Comparison of ENCODE assay signal across 32 cellular contexts in genomic region chrX:28584025-28584424, GRCh38. TPM values are rescaled to one million over a fixed set of nuclear protein-coding genes. Genes with fewer than 3 reads are reported as not detected.
"Had no signal": no experiment of that assay in that cellular context is flagged by ENCODE, and none has a peak within 500 bp of the region (broad histone marks: within the 10 kb centered on the region; RNA-seq: fewer than 3 reads in every experiment).

No MANE protein-coding gene starts in this region.

- H3K9me3 Mint-ChIP-seq: mesothelial cell of epicardium; natural killer cell treated with Interleukin-12 subunit alpha and Interleukin-12 subunit beta and Interleukin-15 and Interleukin-18, amount 100 ng/mL, for 72 hours; neural crest cell; stimulated activated memory B cell treated with anti-CD40 and anti-IgM and Interleukin-4, amounts not matched to agents 10 μg/mL and 1 μg/mL and 100 μg/mL, for 72 hours; stimulated activated naive CD8-positive, alpha-beta T cell treated with anti-CD3 and anti-CD28 coated beads, Interleukin-15, Interleukin-2, amounts not matched to agents 100 ng/mL and 50 ng/mL, for 24 hours had no signal

- H3K4me1 ChIP-seq: heart right ventricle, left lung, prostate gland, right atrium auricular region, spleen, suprapubic skin, transverse colon, upper lobe of right lung, uterus had no signal

- H3K4me3 Mint-ChIP-seq: mesothelial cell of epicardium; naive B cell; natural killer cell treated with Interleukin-12 subunit alpha and Interleukin-12 subunit beta and Interleukin-15 and Interleukin-18, amount 100 ng/mL, for 72 hours; stimulated activated memory B cell treated with anti-CD40 and anti-IgM and Interleukin-4, amounts not matched to agents 10 μg/mL and 1 μg/mL and 100 μg/mL, for 72 hours; stimulated activated naive CD8-positive, alpha-beta T cell treated with anti-CD3 and anti-CD28 coated beads, Interleukin-15, Interleukin-2, amounts not matched to agents 100 ng/mL and 50 ng/mL, for 24 hours had no signal

- H3K4me1 Mint-ChIP-seq: naive B cell; neural crest cell; stimulated activated memory B cell treated with anti-CD40 and anti-IgM and Interleukin-4, amounts not matched to agents 10 μg/mL and 1 μg/mL and 100 μg/mL, for 72 hours had no signal

- ATAC-seq: heart right ventricle; left cardiac atrium; left lung; mucosa of descending colon; natural killer cell treated with Interleukin-12 subunit alpha and Interleukin-12 subunit beta and Interleukin-15 and Interleukin-18, amount 100 ng/mL, for 72 hours; stimulated activated memory B cell treated with anti-CD40 and anti-IgM and Interleukin-4, amounts not matched to agents 10 μg/mL and 1 μg/mL and 100 μg/mL, for 72 hours; upper lobe of right lung had no signal

- FAIRE-seq: islet of Langerhans had no signal

- DNase-seq: dermis blood vessel endothelial cell; effector memory CD4-positive, alpha-beta T cell; erythroblast; esophagus squamous epithelium; foreskin melanocyte; glutamatergic neuron; heart right ventricle; hippocampal formation; left cardiac atrium; left lung; mesenchymal stem cell; mucosa of descending colon; naive B cell; spleen; stimulated activated CD4-positive, alpha-beta T cell treated with anti-CD3 and anti-CD28 coated beads, Interleukin-4, amount 100 ng/mL, for 4 hours; transverse colon; upper lobe of right lung; uterus had no signal

- H3K9me3 ChIP-seq: esophagus squamous epithelium, heart right ventricle, left lung, mucosa of descending colon, neutrophil, prostate gland, right atrium auricular region, spleen, suprapubic skin, transverse colon, upper lobe of right lung, uterus had no signal

- H3K36me3 ChIP-seq: esophagus squamous epithelium, heart right ventricle, left lung, neutrophil, prostate gland, right atrium auricular region, spleen, suprapubic skin, transverse colon, upper lobe of right lung, uterus had no signal

- H3K27ac ChIP-seq: coronary artery, esophagus squamous epithelium, heart right ventricle, left lung, neutrophil, prostate gland, right atrium auricular region, skin epidermis, spleen, suprapubic skin, transverse colon, upper lobe of right lung, uterus had no signal

- H3K36me3 Mint-ChIP-seq: mesothelial cell of epicardium; naive B cell; natural killer cell treated with Interleukin-12 subunit alpha and Interleukin-12 subunit beta and Interleukin-15 and Interleukin-18, amount 100 ng/mL, for 72 hours; stimulated activated memory B cell treated with anti-CD40 and anti-IgM and Interleukin-4, amounts not matched to agents 10 μg/mL and 1 μg/mL and 100 μg/mL, for 72 hours had no signal

- H3K4me3 ChIP-seq: coronary artery, esophagus squamous epithelium, heart right ventricle, left lung, mucosa of descending colon, prostate gland, right atrium auricular region, skin epidermis, spleen, suprapubic skin, transverse colon, upper lobe of right lung, uterus had no signal

- H3K27ac Mint-ChIP-seq: mesothelial cell of epicardium; naive B cell; natural killer cell treated with Interleukin-12 subunit alpha and Interleukin-12 subunit beta and Interleukin-15 and Interleukin-18, amount 100 ng/mL, for 72 hours; stimulated activated memory B cell treated with anti-CD40 and anti-IgM and Interleukin-4, amounts not matched to agents 10 μg/mL and 1 μg/mL and 100 μg/mL, for 72 hours; stimulated activated naive CD8-positive, alpha-beta T cell treated with anti-CD3 and anti-CD28 coated beads, Interleukin-15, Interleukin-2, amounts not matched to agents 100 ng/mL and 50 ng/mL, for 24 hours had no signal

- H3K27me3 ChIP-seq: esophagus squamous epithelium, right atrium auricular region, suprapubic skin, transverse colon, upper lobe of right lung, uterus had no signal

- H3K27me3 Mint-ChIP-seq: stimulated activated memory B cell treated with anti-CD40 and anti-IgM and Interleukin-4, amounts not matched to agents 10 μg/mL and 1 μg/mL and 100 μg/mL, for 72 hours; stimulated activated naive CD8-positive, alpha-beta T cell treated with anti-CD3 and anti-CD28 coated beads, Interleukin-15, Interleukin-2, amounts not matched to agents 100 ng/mL and 50 ng/mL, for 24 hours had no signal

RNA-seq across cellular contexts. Expression of gene IL1RAPL1, which starts 3.2 kb away (rescaled TPM):
- total RNA-seq: dermis blood vessel endothelial cell; kidney epithelial cell; left lung; lung microvascular endothelial cell; natural killer cell treated with Interleukin-12 subunit alpha and Interleukin-12 subunit beta and Interleukin-15 and Interleukin-18, amount 100 ng/mL, for 72 hours; upper lobe of right lung had no signal
